19 cellular contexts compared by ENCODE assay signal in the genomic region with DNA sequence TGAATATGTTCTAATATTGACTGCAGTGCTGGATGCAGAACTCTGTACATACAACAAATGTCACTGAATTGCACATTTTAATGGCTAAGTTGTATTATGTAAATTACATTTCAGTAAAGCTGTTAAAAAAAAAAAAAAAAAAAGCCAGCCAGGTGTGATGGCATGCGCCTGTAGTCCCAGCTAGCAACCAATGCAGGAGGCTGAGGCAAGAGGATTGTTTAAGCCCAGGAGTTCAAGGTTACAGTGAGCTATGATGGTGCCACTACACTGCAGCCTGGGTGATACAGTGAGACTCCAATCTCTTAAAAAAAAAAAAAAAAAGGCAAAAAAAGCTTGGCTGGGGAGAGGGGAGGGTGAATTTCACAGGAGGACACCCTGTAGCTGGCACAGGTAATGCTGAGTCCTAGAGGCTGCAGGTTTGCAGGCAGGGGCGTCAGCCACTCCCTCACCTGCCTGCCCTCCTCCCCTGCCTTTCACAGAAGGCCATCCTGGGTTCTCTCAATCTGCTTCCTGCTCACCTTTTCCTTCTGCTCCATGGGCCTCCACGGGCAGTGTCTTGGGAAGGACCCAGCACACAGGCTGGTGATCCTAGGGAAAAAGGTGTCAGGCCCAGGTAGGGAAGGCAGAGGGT. TPM values are rescaled to one million over a fixed set of nuclear protein-coding genes. Genes with fewer than 3 reads are reported as not detected.
"Had no signal": no experiment of that assay in that cellular context is flagged by ENCODE, and none has a peak within 500 bp of the region (broad histone marks: within the 10 kb centered on the region; RNA-seq: fewer than 3 reads in every experiment).

No MANE protein-coding gene starts in this region.

- H3K36me3 Mint-ChIP-seq: activated naive CD4-positive, alpha-beta T cell treated with anti-CD3 and anti-CD28 coated beads, Interleukin-2, amount 50 U/mL, for 72 hours; natural killer cell treated with Interleukin-12 subunit alpha and Interleukin-12 subunit beta and Interleukin-15 and Interleukin-18, amount 100 ng/mL, for 72 hours had no signal

- H3K27ac ChIP-seq: ascending aorta, cardiac muscle cell, coronary artery, thoracic aorta had no signal

- H3K9me3 ChIP-seq: ascending aorta, stomach, thoracic aorta had no signal

- H3K27ac Mint-ChIP-seq: activated T-cell treated with anti-CD3 and anti-CD28 coated beads, Interleukin-2, amount 50 U/mL, for 24 hours had no signal

- H3K4me3 ChIP-seq: ascending aorta, cardiac muscle cell, coronary artery, stomach, thoracic aorta had no signal

- H3K4me3 Mint-ChIP-seq: activated T-cell treated with anti-CD3 and anti-CD28 coated beads, Interleukin-2, amount 50 U/mL, for 24 hours; natural killer cell treated with Interleukin-12 subunit alpha and Interleukin-12 subunit beta and Interleukin-15 and Interleukin-18, amount 100 ng/mL, for 72 hours had no signal

- H3K27me3 Mint-ChIP-seq: activated T-cell treated with anti-CD3 and anti-CD28 coated beads, Interleukin-2, amount 50 U/mL, for 24 hours; natural killer cell treated with Interleukin-12 subunit alpha and Interleukin-12 subunit beta and Interleukin-15 and Interleukin-18, amount 100 ng/mL, for 72 hours had no signal

- H3K36me3 ChIP-seq: ascending aorta, cardiac muscle cell, thoracic aorta had no signal

- ATAC-seq: activated naive CD4-positive, alpha-beta T cell treated with anti-CD3 and anti-CD28 coated beads, Interleukin-2, amount 50 U/mL, for 72 hours; left lobe of liver; natural killer cell treated with Interleukin-12 subunit alpha and Interleukin-12 subunit beta and Interleukin-15 and Interleukin-18, amount 100 ng/mL, for 72 hours had no signal

- DNase-seq: activated CD4-positive, alpha-beta T cell treated with anti-CD3 and anti-CD28 coated beads, Interleukin-2, amount 50 U/mL, for 1 hour; activated effector memory CD4-positive, alpha-beta T cell treated with Interleukin-2 at 50 U/mL for 16 hours; activated T-cell treated with anti-CD3 and anti-CD28 coated beads, Interleukin-2, amount 50 U/mL, for 24 hours; effector CD4-positive, alpha-beta T cell; foreskin melanocyte; islet precursor cell; mesenchymal stem cell; stimulated activated CD4-positive, alpha-beta T cell treated with anti-CD3 and anti-CD28 coated beads, Interleukin-15, amount 100 ng/mL, for 24 hours; stimulated activated CD4-positive, alpha-beta T cell treated with anti-CD3 and anti-CD28 coated beads, Interleukin-4, amount 100 ng/mL, for 24 hours; stomach; T-helper 2 cell had no signal

- H3K27me3 ChIP-seq: ascending aorta, cardiac muscle cell, stomach had no signal

- H3K4me1 ChIP-seq: ascending aorta had no signal

RNA-seq across cellular contexts. Expression of a gene that starts 40.7 kb away (rescaled TPM):
- total RNA-seq: osteoblast had no signal
